ENCODE assay signal across 4 cellular contexts in the genomic region with DNA sequence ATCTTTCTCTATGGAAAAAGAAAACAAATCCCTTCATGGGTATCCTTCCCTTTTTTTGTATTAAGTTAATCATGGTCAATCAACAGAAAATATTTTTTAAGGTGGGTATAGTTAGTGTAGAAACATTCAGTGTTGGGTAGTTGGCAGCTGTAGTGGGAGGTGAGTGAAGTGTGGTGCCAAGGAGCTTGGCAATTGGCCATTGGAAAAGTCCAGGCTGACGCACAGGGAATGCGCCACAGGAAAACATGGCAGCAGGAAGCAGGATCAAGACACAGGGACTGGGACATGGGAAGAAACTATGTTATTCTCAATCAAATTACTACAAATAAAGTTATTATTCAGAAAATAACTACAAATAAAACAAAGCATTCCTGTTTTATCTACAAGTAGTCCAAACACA.
TF ChIP-seq lines count a peak whose summit lies in the region.

No MANE protein-coding gene starts in this region.

TF ChIP-seq in SK-N-SH, 30 proteins besides CTCF, POLR2A, EP300 and RAD21:
- no peak for TF ChIP-seq CHD2 (IDR thresholded peaks at IDR 0.05; ENCODE audit: low read length, partially characterized antibody)
- TF ChIP-seq NFIC (IDR thresholded peaks at IDR 0.05; ENCODE audit: borderline replicate concordance) = 0 out of 2 replicates have a peak, but pooled peaks have one; percentile 20
- no peak for TF ChIP-seq SMC3 (IDR thresholded peaks at IDR 0.05; ENCODE audit: low read depth, low read length)

TF ChIP-seq in SK-N-SH treated with all-trans-retinoic acid at 6 μM for 48 hours, 23 proteins besides CTCF, POLR2A, EP300 and RAD21:
- TF ChIP-seq, protein P1, sequence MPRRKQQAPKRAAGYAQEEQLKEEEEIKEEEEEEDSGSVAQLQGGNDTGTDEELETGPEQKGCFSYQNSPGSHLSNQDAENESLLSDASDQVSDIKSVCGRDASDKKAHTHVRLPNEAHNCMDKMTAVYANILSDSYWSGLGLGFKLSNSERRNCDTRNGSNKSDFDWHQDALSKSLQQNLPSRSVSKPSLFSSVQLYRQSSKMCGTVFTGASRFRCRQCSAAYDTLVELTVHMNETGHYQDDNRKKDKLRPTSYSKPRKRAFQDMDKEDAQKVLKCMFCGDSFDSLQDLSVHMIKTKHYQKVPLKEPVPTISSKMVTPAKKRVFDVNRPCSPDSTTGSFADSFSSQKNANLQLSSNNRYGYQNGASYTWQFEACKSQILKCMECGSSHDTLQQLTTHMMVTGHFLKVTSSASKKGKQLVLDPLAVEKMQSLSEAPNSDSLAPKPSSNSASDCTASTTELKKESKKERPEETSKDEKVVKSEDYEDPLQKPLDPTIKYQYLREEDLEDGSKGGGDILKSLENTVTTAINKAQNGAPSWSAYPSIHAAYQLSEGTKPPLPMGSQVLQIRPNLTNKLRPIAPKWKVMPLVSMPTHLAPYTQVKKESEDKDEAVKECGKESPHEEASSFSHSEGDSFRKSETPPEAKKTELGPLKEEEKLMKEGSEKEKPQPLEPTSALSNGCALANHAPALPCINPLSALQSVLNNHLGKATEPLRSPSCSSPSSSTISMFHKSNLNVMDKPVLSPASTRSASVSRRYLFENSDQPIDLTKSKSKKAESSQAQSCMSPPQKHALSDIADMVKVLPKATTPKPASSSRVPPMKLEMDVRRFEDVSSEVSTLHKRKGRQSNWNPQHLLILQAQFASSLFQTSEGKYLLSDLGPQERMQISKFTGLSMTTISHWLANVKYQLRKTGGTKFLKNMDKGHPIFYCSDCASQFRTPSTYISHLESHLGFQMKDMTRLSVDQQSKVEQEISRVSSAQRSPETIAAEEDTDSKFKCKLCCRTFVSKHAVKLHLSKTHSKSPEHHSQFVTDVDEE (CRISPR knock-in tag; IDR thresholded peaks at IDR 0.05) = no peak
- no peak for TF ChIP-seq ZC3H10 (CRISPR knock-in tag; IDR thresholded peaks at IDR 0.05)
- no peak for TF ChIP-seq ISL1 (CRISPR knock-in tag; IDR thresholded peaks at IDR 0.05)
- TF ChIP-seq GLIS3 (CRISPR knock-in tag; IDR thresholded peaks at IDR 0.05) = no peak
- TF ChIP-seq CSDC2 (CRISPR knock-in tag; IDR thresholded peaks at IDR 0.05) = no peak
- TF ChIP-seq ESRRG (CRISPR knock-in tag; IDR thresholded peaks at IDR 0.05) = no peak
- TF ChIP-seq SNAI2 (CRISPR knock-in tag; IDR thresholded peaks at IDR 0.05) = no peak
- no peak for TF ChIP-seq RARB (CRISPR knock-in tag; IDR thresholded peaks at IDR 0.05)
- no peak for TF ChIP-seq TOX (CRISPR knock-in tag; IDR thresholded peaks at IDR 0.05; ENCODE audit: borderline replicate concordance)
- no peak for TF ChIP-seq ZFP30 (CRISPR knock-in tag; IDR thresholded peaks at IDR 0.05)

TF ChIP-seq in HCT116, 20 proteins besides CTCF, POLR2A, EP300 and RAD21:
- TF ChIP-seq SRF (IDR thresholded peaks at IDR 0.05; ENCODE audit: low read depth) (no peak), CEBPB (IDR thresholded peaks at IDR 0.05; ENCODE audit: low read depth) (no peak), ZNF274 (IDR thresholded peaks at IDR 0.05; ENCODE audit: low read depth, low read length) (no peak), EGR1 (IDR thresholded peaks at IDR 0.05; ENCODE audit: low read depth) (no peak), SIN3A (IDR thresholded peaks at IDR 0.05; ENCODE audit: low read depth) (no peak), YY1 (IDR thresholded peaks at IDR 0.05; ENCODE audit: extremely low read depth, insufficient replicate concordance, low read depth, low read length) (no peak), ZFX (IDR thresholded peaks at IDR 0.05) (no peak), CBX3 (IDR thresholded peaks at IDR 0.05; ENCODE audit: low read depth) (no peak), JUND (IDR thresholded peaks at IDR 0.05) (no peak), ELF1 (IDR thresholded peaks at IDR 0.05; ENCODE audit: borderline replicate concordance, low read depth) (no peak)
- TF ChIP-seq, protein P2, sequence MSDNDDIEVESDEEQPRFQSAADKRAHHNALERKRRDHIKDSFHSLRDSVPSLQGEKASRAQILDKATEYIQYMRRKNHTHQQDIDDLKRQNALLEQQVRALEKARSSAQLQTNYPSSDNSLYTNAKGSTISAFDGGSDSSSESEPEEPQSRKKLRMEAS (IDR thresholded peaks at IDR 0.05) = no peak
- TF ChIP-seq, protein P3, sequence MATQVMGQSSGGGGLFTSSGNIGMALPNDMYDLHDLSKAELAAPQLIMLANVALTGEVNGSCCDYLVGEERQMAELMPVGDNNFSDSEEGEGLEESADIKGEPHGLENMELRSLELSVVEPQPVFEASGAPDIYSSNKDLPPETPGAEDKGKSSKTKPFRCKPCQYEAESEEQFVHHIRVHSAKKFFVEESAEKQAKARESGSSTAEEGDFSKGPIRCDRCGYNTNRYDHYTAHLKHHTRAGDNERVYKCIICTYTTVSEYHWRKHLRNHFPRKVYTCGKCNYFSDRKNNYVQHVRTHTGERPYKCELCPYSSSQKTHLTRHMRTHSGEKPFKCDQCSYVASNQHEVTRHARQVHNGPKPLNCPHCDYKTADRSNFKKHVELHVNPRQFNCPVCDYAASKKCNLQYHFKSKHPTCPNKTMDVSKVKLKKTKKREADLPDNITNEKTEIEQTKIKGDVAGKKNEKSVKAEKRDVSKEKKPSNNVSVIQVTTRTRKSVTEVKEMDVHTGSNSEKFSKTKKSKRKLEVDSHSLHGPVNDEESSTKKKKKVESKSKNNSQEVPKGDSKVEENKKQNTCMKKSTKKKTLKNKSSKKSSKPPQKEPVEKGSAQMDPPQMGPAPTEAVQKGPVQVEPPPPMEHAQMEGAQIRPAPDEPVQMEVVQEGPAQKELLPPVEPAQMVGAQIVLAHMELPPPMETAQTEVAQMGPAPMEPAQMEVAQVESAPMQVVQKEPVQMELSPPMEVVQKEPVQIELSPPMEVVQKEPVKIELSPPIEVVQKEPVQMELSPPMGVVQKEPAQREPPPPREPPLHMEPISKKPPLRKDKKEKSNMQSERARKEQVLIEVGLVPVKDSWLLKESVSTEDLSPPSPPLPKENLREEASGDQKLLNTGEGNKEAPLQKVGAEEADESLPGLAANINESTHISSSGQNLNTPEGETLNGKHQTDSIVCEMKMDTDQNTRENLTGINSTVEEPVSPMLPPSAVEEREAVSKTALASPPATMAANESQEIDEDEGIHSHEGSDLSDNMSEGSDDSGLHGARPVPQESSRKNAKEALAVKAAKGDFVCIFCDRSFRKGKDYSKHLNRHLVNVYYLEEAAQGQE (IDR thresholded peaks at IDR 0.05; ENCODE audit: low read depth) = no peak

TF ChIP-seq in endothelial cell of umbilical vein, 7 proteins besides CTCF, POLR2A, EP300 and RAD21:
- TF ChIP-seq, protein P2 (IDR thresholded peaks at IDR 0.05; ENCODE audit: insufficient read depth, insufficient read length) = no peak
- no peak for TF ChIP-seq JUN (IDR thresholded peaks at IDR 0.05; ENCODE audit: borderline replicate concordance, insufficient read depth, insufficient read length, low read depth)
- no peak for TF ChIP-seq EZH2 (IDR thresholded peaks at IDR 0.05; ENCODE audit: borderline replicate concordance, low read depth, low read length, severe bottlenecking)
- no peak for TF ChIP-seq FOS (IDR thresholded peaks at IDR 0.05; ENCODE audit: borderline replicate concordance, insufficient read depth, low read length)
- no peak for TF ChIP-seq MYC (IDR thresholded peaks at IDR 0.05; ENCODE audit: low read depth, low read length)
- TF ChIP-seq GATA2 (IDR thresholded peaks at IDR 0.05; ENCODE audit: insufficient read depth, insufficient read length, low read depth, low read length) = no peak
TF ChIP-seq in endothelial cell of umbilical vein: peak in this region for 0.
